1 cellular context compared by ENCODE assay signal in the genomic region with DNA sequence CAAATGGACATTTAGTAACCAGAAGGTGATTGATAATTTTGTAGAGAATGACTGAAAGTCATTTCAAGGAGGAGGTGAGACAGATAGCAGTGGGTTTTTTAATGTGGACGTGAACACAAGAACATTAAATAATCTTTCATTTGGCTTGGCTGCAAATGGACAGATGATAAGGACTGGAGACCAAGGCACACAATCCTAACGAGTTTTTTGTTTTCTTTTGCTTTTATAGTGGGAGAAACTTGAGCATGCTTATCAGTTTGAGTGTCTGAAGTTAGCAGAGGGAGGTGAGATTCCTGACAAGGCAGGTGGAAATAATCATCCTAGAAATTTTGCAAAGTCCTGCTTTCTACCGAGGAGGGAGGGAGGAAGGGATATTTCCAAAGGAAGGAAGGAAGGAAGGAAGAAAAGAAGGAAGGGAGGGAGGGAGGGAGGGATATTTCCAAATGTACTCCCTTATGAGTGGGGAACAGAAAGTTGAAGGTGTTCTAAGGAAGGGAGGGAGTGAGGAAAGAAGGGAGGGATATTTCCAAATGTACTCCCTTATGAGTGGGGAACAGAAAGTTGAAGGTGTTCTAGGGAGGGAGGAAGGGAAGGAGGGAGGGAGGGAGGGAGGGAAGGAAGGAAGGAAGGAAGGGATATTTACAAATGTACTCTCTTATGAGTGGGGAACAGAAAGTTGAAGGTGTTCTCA.
TF ChIP-seq lines count a peak whose summit lies in the region.

No MANE protein-coding gene starts in this region.

TF ChIP-seq in HEK293, 187 proteins besides CTCF, POLR2A, EP300 and RAD21 (continued from another document):
- TF ChIP-seq ZNF302 (tag by site-specific recombination; IDR thresholded peaks at IDR 0.05; ENCODE audit: low read depth): peak; percentile 7; the same call in 1 of the 2 replicates
- no peak for TF ChIP-seq ZNF558 (tag by site-specific recombination; IDR thresholded peaks at IDR 0.05)
- TF ChIP-seq HOXA7 (CRISPR knock-in tag; IDR thresholded peaks at IDR 0.05; ENCODE audit: borderline replicate concordance): no peak
- TF ChIP-seq ZXDB (tag by site-specific recombination; IDR thresholded peaks at IDR 0.05): peak; percentile 90
- TF ChIP-seq HOXD13 (CRISPR knock-in tag; IDR thresholded peaks at IDR 0.05; ENCODE audit: borderline replicate concordance): no peak
- TF ChIP-seq ZSCAN5A (tag by site-specific recombination; IDR thresholded peaks at IDR 0.05): no peak
- TF ChIP-seq, protein P1, sequence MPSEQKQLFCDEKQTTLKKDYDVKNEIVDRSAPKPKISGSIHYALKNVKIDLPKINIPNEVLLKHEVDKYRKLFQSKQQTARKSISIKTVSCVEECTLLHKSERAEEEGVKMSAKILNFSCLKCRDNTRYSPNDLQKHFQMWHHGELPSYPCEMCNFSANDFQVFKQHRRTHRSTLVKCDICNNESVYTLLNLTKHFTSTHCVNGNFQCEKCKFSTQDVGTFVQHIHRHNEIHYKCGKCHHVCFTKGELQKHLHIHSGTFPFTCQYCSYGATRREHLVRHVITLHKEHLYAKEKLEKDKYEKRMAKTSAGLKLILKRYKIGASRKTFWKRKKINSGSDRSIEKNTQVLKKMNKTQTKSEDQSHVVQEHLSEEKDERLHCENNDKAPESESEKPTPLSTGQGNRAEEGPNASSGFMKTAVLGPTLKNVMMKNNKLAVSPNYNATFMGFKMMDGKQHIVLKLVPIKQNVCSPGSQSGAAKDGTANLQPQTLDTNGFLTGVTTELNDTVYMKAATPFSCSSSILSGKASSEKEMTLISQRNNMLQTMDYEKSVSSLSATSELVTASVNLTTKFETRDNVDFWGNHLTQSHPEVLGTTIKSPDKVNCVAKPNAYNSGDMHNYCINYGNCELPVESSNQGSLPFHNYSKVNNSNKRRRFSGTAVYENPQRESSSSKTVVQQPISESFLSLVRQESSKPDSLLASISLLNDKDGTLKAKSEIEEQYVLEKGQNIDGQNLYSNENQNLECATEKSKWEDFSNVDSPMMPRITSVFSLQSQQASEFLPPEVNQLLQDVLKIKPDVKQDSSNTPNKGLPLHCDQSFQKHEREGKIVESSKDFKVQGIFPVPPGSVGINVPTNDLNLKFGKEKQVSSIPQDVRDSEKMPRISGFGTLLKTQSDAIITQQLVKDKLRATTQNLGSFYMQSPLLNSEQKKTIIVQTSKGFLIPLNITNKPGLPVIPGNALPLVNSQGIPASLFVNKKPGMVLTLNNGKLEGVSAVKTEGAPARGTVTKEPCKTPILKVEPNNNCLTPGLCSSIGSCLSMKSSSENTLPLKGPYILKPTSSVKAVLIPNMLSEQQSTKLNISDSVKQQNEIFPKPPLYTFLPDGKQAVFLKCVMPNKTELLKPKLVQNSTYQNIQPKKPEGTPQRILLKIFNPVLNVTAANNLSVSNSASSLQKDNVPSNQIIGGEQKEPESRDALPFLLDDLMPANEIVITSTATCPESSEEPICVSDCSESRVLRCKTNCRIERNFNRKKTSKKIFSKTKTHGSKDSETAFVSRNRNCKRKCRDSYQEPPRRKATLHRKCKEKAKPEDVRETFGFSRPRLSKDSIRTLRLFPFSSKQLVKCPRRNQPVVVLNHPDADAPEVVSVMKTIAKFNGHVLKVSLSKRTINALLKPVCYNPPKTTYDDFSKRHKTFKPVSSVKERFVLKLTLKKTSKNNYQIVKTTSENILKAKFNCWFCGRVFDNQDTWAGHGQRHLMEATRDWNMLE (tag by site-specific recombination; conservative IDR thresholded peaks at IDR 0.05; ENCODE audit: low read depth): no peak
- TF ChIP-seq ZNF37A (tag by site-specific recombination; IDR thresholded peaks at IDR 0.05): no peak
- peak; percentile 77 for TF ChIP-seq GLIS1 (tag by site-specific recombination; IDR thresholded peaks at IDR 0.05)
- TF ChIP-seq PRDM10 (tag by site-specific recombination; IDR thresholded peaks at IDR 0.05): peak; percentile 43
- TF ChIP-seq ZNF239 (tag by site-specific recombination; IDR thresholded peaks at IDR 0.05): no peak
- TF ChIP-seq PRDM4 (tag by site-specific recombination; IDR thresholded peaks at IDR 0.05): peak; percentile 43; the same call in 1 of the 2 replicates
- no peak for TF ChIP-seq ZNF140 (tag by site-specific recombination; IDR thresholded peaks at IDR 0.05)
- no peak for TF ChIP-seq ZNF112 (tag by site-specific recombination; IDR thresholded peaks at IDR 0.05)
- TF ChIP-seq, protein P2, sequence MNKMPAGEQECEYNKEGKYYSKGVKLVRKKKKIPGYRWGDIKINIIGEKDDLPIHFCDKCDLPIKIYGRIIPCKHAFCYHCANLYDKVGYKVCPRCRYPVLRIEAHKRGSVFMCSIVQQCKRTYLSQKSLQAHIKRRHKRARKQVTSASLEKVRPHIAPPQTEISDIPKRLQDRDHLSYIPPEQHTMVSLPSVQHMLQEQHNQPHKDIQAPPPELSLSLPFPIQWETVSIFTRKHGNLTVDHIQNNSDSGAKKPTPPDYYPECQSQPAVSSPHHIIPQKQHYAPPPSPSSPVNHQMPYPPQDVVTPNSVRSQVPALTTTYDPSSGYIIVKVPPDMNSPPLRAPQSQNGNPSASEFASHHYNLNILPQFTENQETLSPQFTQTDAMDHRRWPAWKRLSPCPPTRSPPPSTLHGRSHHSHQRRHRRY (tag by site-specific recombination; IDR thresholded peaks at IDR 0.05): no peak
- TF ChIP-seq TRIM28 (IDR thresholded peaks at IDR 0.05; ENCODE audit: borderline replicate concordance, low read length): peak; percentile 58; the same call in 1 of the 2 replicates
- TF ChIP-seq FEZF1 (tag by site-specific recombination; IDR thresholded peaks at IDR 0.05): peak; percentile 97
- TF ChIP-seq GFI1B (tag by site-specific recombination; IDR thresholded peaks at IDR 0.05): no peak
- peak; percentile 53; the same call in 1 of the 2 replicates for TF ChIP-seq OSR2 (tag by site-specific recombination; IDR thresholded peaks at IDR 0.05)
- peak; percentile 67; the same call in 1 of the 2 replicates for TF ChIP-seq IKZF3 (tag by site-specific recombination; IDR thresholded peaks at IDR 0.05)
- TF ChIP-seq OVOL3 (tag by site-specific recombination; IDR thresholded peaks at IDR 0.05): peak; percentile 79
- TF ChIP-seq ZNF626 (tag by site-specific recombination; IDR thresholded peaks at IDR 0.05): no peak
- peak; percentile 90 for TF ChIP-seq ZNF843 (tag by site-specific recombination; IDR thresholded peaks at IDR 0.05)
- no peak for TF ChIP-seq ZNF777 (tag by site-specific recombination; IDR thresholded peaks at IDR 0.05; ENCODE audit: borderline replicate concordance)
- TF ChIP-seq PRDM6 (tag by site-specific recombination; IDR thresholded peaks at IDR 0.05): peak; percentile 80
- TF ChIP-seq PRDM1 (tag by site-specific recombination; IDR thresholded peaks at IDR 0.05): no peak
- TF ChIP-seq ZNF10 (tag by site-specific recombination; IDR thresholded peaks at IDR 0.05): 0 out of 2 replicates have a peak, but pooled peaks have one; percentile 40
- TF ChIP-seq ZSCAN30 (tag by site-specific recombination; IDR thresholded peaks at IDR 0.05): peak; percentile 74; the same call in 1 of the 2 replicates
- TF ChIP-seq, protein P3, sequence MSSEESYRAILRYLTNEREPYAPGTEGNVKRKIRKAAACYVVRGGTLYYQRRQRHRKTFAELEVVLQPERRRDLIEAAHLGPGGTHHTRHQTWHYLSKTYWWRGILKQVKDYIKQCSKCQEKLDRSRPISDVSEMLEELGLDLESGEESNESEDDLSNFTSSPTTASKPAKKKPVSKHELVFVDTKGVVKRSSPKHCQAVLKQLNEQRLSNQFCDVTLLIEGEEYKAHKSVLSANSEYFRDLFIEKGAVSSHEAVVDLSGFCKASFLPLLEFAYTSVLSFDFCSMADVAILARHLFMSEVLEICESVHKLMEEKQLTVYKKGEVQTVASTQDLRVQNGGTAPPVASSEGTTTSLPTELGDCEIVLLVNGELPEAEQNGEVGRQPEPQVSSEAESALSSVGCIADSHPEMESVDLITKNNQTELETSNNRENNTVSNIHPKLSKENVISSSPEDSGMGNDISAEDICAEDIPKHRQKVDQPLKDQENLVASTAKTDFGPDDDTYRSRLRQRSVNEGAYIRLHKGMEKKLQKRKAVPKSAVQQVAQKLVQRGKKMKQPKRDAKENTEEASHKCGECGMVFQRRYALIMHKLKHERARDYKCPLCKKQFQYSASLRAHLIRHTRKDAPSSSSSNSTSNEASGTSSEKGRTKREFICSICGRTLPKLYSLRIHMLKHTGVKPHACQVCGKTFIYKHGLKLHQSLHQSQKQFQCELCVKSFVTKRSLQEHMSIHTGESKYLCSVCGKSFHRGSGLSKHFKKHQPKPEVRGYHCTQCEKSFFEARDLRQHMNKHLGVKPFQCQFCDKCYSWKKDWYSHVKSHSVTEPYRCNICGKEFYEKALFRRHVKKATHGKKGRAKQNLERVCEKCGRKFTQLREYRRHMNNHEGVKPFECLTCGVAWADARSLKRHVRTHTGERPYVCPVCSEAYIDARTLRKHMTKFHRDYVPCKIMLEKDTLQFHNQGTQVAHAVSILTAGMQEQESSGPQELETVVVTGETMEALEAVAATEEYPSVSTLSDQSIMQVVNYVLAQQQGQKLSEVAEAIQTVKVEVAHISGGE (tag by site-specific recombination; conservative IDR thresholded peaks at IDR 0.05; ENCODE audit: low read depth): no peak
- peak; percentile 90 for TF ChIP-seq ZNF341 (tag by site-specific recombination; IDR thresholded peaks at IDR 0.05; ENCODE audit: low read depth)
- no peak for TF ChIP-seq ZNF623 (tag by site-specific recombination; IDR thresholded peaks at IDR 0.05)
- TF ChIP-seq ZNF426 (tag by site-specific recombination; IDR thresholded peaks at IDR 0.05): no peak
- TF ChIP-seq, protein P4, sequence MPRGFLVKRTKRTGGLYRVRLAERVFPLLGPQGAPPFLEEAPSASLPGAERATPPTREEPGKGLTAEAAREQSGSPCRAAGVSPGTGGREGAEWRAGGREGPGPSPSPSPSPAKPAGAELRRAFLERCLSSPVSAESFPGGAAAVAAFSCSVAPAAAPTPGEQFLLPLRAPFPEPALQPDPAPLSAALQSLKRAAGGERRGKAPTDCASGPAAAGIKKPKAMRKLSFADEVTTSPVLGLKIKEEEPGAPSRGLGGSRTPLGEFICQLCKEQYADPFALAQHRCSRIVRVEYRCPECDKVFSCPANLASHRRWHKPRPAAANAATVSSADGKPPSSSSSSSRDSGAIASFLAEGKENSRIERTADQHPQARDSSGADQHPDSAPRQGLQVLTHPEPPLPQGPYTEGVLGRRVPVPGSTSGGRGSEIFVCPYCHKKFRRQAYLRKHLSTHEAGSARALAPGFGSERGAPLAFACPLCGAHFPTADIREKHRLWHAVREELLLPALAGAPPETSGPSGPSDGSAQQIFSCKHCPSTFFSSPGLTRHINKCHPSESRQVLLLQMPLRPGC (tag by site-specific recombination; IDR thresholded peaks at IDR 0.05): no peak
- TF ChIP-seq ZNF664 (tag by site-specific recombination; IDR thresholded peaks at IDR 0.05): no peak
TF ChIP-seq in HEK293: peak in this region for 18.
